In genomic region chr19:15126511-15126910, GRCh38 we compare ENCODE assay signal across 13 cellular contexts. TPM values are rescaled to one million over a fixed set of nuclear protein-coding genes. Genes with fewer than 3 reads are reported as not detected.
DNase-seq lines count a peak whose midpoint lies in the region; ATAC-seq and TF ChIP-seq lines count a peak whose summit lies in the region.
"Had no signal": no experiment of that assay in that cellular context is flagged by ENCODE, and none has a peak within 500 bp of the region (broad histone marks: within the 10 kb centered on the region; RNA-seq: fewer than 3 reads in every experiment).

No MANE protein-coding gene starts in this region.

- H3K36me3 Mint-ChIP-seq in activated T-cell treated with anti-CD3 and anti-CD28 coated beads, Interleukin-2, amount 50 U/mL, for 72 hours (ENCODE audit: insufficient read depth in 2 of 2): peaks cover 1 to 4% of the 10 kb centered on the region in 2 donors

- peaks cover 4% of the 10 kb centered on the region; the same call in 1 of the 2 replicates for H3K36me3 ChIP-seq in PC-3 (ENCODE audit: low read depth, low read length)
- peaks cover 7 to 20% (median 12%) of the 10 kb centered on the region in 3 donors for H3K36me3 ChIP-seq in esophagus squamous epithelium
- H3K36me3 ChIP-seq: colonic mucosa had no signal

- CTCF ChIA-PET in PC-3 (lab: Charles Lee): interaction anchor here (1.7 kb wide), 1 partner anchor 25 kb away, joined by 6 read pairs; no protein-coding TSS in a partner anchor

- no peaks in the 10 kb centered on the region for H3K9me3 Mint-ChIP-seq in activated T-cell treated with anti-CD3 and anti-CD28 coated beads, Interleukin-2, amount 50 U/mL, for 72 hours
- H3K9me3 Mint-ChIP-seq in stimulated activated naive CD8-positive, alpha-beta T cell treated with anti-CD3 and anti-CD28 coated beads, Interleukin-15, amount 100 ng/mL, for 72 hours: no peaks in the 10 kb centered on the region

- H3K27me3 Mint-ChIP-seq in activated T-cell treated with anti-CD3 and anti-CD28 coated beads, Interleukin-2, amount 50 U/mL, for 72 hours (ENCODE audit: low read depth): no peaks in the 10 kb centered on the region
- no peaks in the 10 kb centered on the region for H3K27me3 Mint-ChIP-seq in stimulated activated naive CD8-positive, alpha-beta T cell treated with anti-CD3 and anti-CD28 coated beads, Interleukin-15, amount 100 ng/mL, for 72 hours

- no peak overlapping the region for H3K27ac ChIP-seq in PC-3 (ENCODE audit: low read length)
- H3K27ac ChIP-seq in esophagus squamous epithelium: peak overlapping the region in 3 of 4 donors; percentile 88 to 96 (median 95)

- intact Hi-C loops in PC-3 (cut with micrococcal nuclease) (no loop called here), esophagus squamous epithelium (cut with DNase I) (no loop called here), sciatic nerve (cut with DNase I) (no loop called here)

- TF ChIP-seq CTCF in PC-3 (conservative IDR thresholded peaks at IDR 0.05; ENCODE audit: low read depth, low read length) (no peak), esophagus squamous epithelium (IDR thresholded peaks at IDR 0.05) (no peak)

- H3K4me1 ChIP-seq in PC-3 (ENCODE audit: insufficient read depth, low read length): peaks cover 35% of the 10 kb centered on the region
- peaks cover 19 to 63% (median 23%) of the 10 kb centered on the region in 3 donors for H3K4me1 ChIP-seq in esophagus squamous epithelium

- ATAC-seq in activated T-cell treated with anti-CD3 and anti-CD28 coated beads, Interleukin-2, amount 50 U/mL, for 72 hours (replicated peaks in 1 of 2): no peak
- ATAC-seq in PC-3 (no peak), sciatic nerve (no peak)
- ATAC-seq in stimulated activated naive CD8-positive, alpha-beta T cell treated with anti-CD3 and anti-CD28 coated beads, Interleukin-15, amount 100 ng/mL, for 72 hours: no peak

- H3K27me3 ChIP-seq in PC-3 (ENCODE audit: low read length) (no peaks in the 10 kb centered on the region), esophagus squamous epithelium (no peaks in the 10 kb centered on the region)
- H3K27me3 ChIP-seq: colonic mucosa, testis had no signal

- H3K9me2 ChIP-seq in PC-3 (replicated peaks; ENCODE audit: low read length): no peaks in the 10 kb centered on the region

- 52 to 59% methylated on average over 2 of the region's 2 CpGs for WGBS in esophagus squamous epithelium, 2 donors

- no peak for DNase-seq in activated T-cell treated with anti-CD3 and anti-CD28 coated beads, Interleukin-2, amount 50 U/mL, for 72 hours
- DNase-seq in activated T-cell treated with anti-CD3 and anti-CD28 coated beads, Interleukin-2, amount 50 U/mL, for 48 hours: no peak
- DNase-seq in PC-3 (no peak), esophagus squamous epithelium (lab: John Stamatoyannopoulos, UW) (no peak), globus pallidus (ENCODE audit: low spot score) (no peak), sciatic nerve (ENCODE audit: low spot score) (no peak), NCI-H226 (no peak)
- DNase-seq in stimulated activated naive CD8-positive, alpha-beta T cell treated with anti-CD3 and anti-CD28 coated beads, Interleukin-15, amount 100 ng/mL, for 72 hours: no peak
- DNase-seq: colonic mucosa, left colon, testis had no signal

- no peaks in the 10 kb centered on the region for H3F3A ChIP-seq in PC-3 (ENCODE audit: low read length, unreplicated experiment)

- H3K4me1 Mint-ChIP-seq in activated T-cell treated with anti-CD3 and anti-CD28 coated beads, Interleukin-2, amount 50 U/mL, for 72 hours (ENCODE audit: low read depth): peaks cover 29% of the 10 kb centered on the region
- H3K4me1 Mint-ChIP-seq in stimulated activated naive CD8-positive, alpha-beta T cell treated with anti-CD3 and anti-CD28 coated beads, Interleukin-15, amount 100 ng/mL, for 72 hours: peaks cover 35% of the 10 kb centered on the region

- no peak overlapping the region for H2AFZ ChIP-seq in PC-3 (ENCODE audit: low read length)

- no peak overlapping the region for H3K9ac ChIP-seq in PC-3 (ENCODE audit: low read length)

- H3K4me3 ChIP-seq in PC-3 (ENCODE audit: low read length): no peak overlapping the region
- H3K4me3 ChIP-seq in esophagus squamous epithelium: no peak overlapping the region

- no peak for TF ChIP-seq POLR2A in esophagus squamous epithelium (IDR thresholded peaks at IDR 0.05)

- POLR2A ChIA-PET in PC-3 (lab: Charles Lee; ENCODE audit: unreplicated experiment): no interaction called here

- H3K4me3 Mint-ChIP-seq in activated T-cell treated with anti-CD3 and anti-CD28 coated beads, Interleukin-2, amount 50 U/mL, for 72 hours: peak overlapping the region; percentile 6 to 62
- H3K4me3 Mint-ChIP-seq in stimulated activated naive CD8-positive, alpha-beta T cell treated with anti-CD3 and anti-CD28 coated beads, Interleukin-15, amount 100 ng/mL, for 72 hours: peak overlapping the region; percentile 35 to 69

- peak overlapping the region; percentile 96 for H3K4me2 ChIP-seq in PC-3 (ENCODE audit: low read length)

- H3K27ac Mint-ChIP-seq in activated T-cell treated with anti-CD3 and anti-CD28 coated beads, Interleukin-2, amount 50 U/mL, for 72 hours: no peak overlapping the region
- H3K27ac Mint-ChIP-seq in stimulated activated naive CD8-positive, alpha-beta T cell treated with anti-CD3 and anti-CD28 coated beads, Interleukin-15, amount 100 ng/mL, for 72 hours: no peak overlapping the region

- H3K9me3 ChIP-seq in PC-3 (ENCODE audit: low read length) (no peaks in the 10 kb centered on the region), esophagus squamous epithelium (no peaks in the 10 kb centered on the region)
- H3K9me3 ChIP-seq: colonic mucosa, testis had no signal

- peaks cover 27% of the 10 kb centered on the region for H3K79me2 ChIP-seq in PC-3 (ENCODE audit: low read length)

- no peaks in the 10 kb centered on the region for H4K20me1 ChIP-seq in PC-3 (ENCODE audit: low read length)

- no TSS peak for BruUV-seq in PC-3 (replicated peaks; lab: Mats Ljungman, UMichigan)

RNA-seq across cellular contexts. Expression of gene SYDE1, which starts 19.3 kb away (rescaled TPM):
- total RNA-seq in activated T-cell treated with anti-CD3 and anti-CD28 coated beads, Interleukin-2, amount 50 U/mL, for 72 hours: 1 to 10 TPM; 1.4 to 1.6 TPM
- total RNA-seq in PC-3 (2014; rRNA removed) (13.8 and 20.3 TPM in 2 replicates), esophagus squamous epithelium (10 to 100 TPM in 1 of 4 donors, 1 to 10 TPM in 3; 1.4 to 10.3 (median 4.6) TPM), sciatic nerve (39.9 TPM)

RNA-seq across cellular contexts. Expression of gene OR1I1, which starts 44.5 kb away (rescaled TPM):
- total RNA-seq in activated T-cell treated with anti-CD3 and anti-CD28 coated beads, Interleukin-2, amount 50 U/mL, for 72 hours: not detected
- total RNA-seq in PC-3 (2014; rRNA removed) (not detected in 2 replicates), esophagus squamous epithelium (not detected), sciatic nerve (not detected)
- total RNA-seq: colonic mucosa, left colon, NCI-H460, posterior vena cava, testis had no signal
